8 cellular contexts compared by ENCODE assay signal in the genomic region with DNA sequence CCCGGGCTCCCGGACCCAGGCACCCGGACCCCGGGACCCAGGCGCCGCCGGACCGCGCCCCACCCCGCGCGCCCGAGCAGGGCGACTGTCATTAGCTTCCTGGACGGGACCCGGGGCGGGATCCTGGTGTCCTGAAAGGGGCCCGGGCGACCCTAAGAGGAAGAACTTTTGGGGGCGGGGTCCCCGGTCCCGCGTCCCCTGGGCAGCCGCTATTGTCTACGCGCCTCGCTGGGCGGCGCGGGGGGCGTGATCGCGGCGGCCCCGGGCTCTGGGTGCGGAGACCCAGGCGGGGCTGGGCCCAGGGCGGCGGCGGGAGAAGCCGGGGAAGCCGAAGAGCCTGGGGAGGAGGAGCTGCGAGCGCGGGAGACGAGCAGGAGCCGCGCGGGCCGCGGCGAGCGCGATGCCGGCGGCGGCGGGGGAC. TPM values are rescaled to one million over a fixed set of nuclear protein-coding genes. Genes with fewer than 3 reads are reported as not detected.
DNase-seq lines count a peak whose midpoint lies in the region; FAIRE-seq and TF ChIP-seq lines count a peak whose summit lies in the region.

No MANE protein-coding gene starts in this region.

- peaks cover 36% of the 10 kb centered on the region for H3K27me3 ChIP-seq in AG04450 (ENCODE audit: control insufficient read depth, insufficient read depth, low read length)
- H3K27me3 ChIP-seq in HL-60 (ENCODE audit: insufficient read depth, poor library complexity, severe bottlenecking) = peaks cover 35% of the 10 kb centered on the region
- H3K27me3 ChIP-seq in bronchial epithelial cell (ENCODE audit: control insufficient read depth, insufficient read depth, low read length) = peaks cover 12% of the 10 kb centered on the region

- H3K9me3 ChIP-seq in AG04450 (ENCODE audit: control insufficient read depth, insufficient read depth, low read length) (no peaks in the 10 kb centered on the region; the same call in 1 of the 2 replicates), mesodermal cell (ENCODE audit: control insufficient read depth, low read length) (no peaks in the 10 kb centered on the region)

- peak overlapping the region; percentile 49 for H3K4me3 ChIP-seq in AG04450 (ENCODE audit: low read depth, low read length)
- peak overlapping the region; percentile 37 for H3K4me3 ChIP-seq in HL-60 (replicated peaks; ENCODE audit: insufficient read depth, low read length)
- H3K4me3 ChIP-seq in bronchial epithelial cell (ENCODE audit: low read depth, low read length) = peak overlapping the region; percentile 36
- H3K4me3 ChIP-seq in mesodermal cell (ENCODE audit: extremely low read depth, insufficient read depth, low read length, poor library complexity, severe bottlenecking) = peak overlapping the region; percentile 68

- CTCF ChIA-PET in AG04450 (lab: Charles Lee) = interaction anchor here (0.6 to 6.4 kb wide), 6 partner anchors 17 to 389 kb away, joined by 3 to 55 read pairs (median 4); no protein-coding TSS in a partner anchor

- TF ChIP-seq CTCF in AG04450 (IDR thresholded peaks at IDR 0.05; ENCODE audit: low read depth, low read length) (no peak), HL-60 (IDR thresholded peaks at IDR 0.05; ENCODE audit: insufficient read depth, low read length) (no peak), bronchial epithelial cell (IDR thresholded peaks at IDR 0.05; ENCODE audit: insufficient read depth, low read length, severe bottlenecking) (no peak)

- POLR2A ChIA-PET in AG04450 (lab: Yijun Ruan, JAX) = no interaction called here

- H3K27ac ChIP-seq in AG04450 (ENCODE audit: low read depth, low read length) (no peak overlapping the region), HL-60 (replicated peaks) (no peak overlapping the region), mesodermal cell (ENCODE audit: low read depth, low read length, severe bottlenecking) (no peak overlapping the region)

- no peak for DNase-seq in AG04450 (ENCODE audit: low read depth, low spot score)
- DNase-seq in HL-60 (ENCODE audit: low read depth in 1 of 2, low spot score in 1 of 2) = no peak
- no peak for DNase-seq in bronchial epithelial cell (ENCODE audit: low read depth)
- no peak for DNase-seq in KG1 (lab: John Stamatoyannopoulos, UW)
- DNase-seq in middle frontal gyrus (ENCODE audit: extremely low spot score, low spot score) = no peak
- DNase-seq in DMS153 treated with DMSO at 0.1 percent for 48 hours (lab: John Stamatoyannopoulos, UW; ENCODE audit: unreplicated experiment) = no peak
- no peak for DNase-seq in T-helper 2 cell

- WGBS in mesodermal cell (ENCODE audit: insufficient coverage in 2 of 2), 2 experiments = 0 to 1% methylated on average over 34 to 54 of the region's 58 CpGs

- H3K36me3 ChIP-seq in bronchial epithelial cell (ENCODE audit: control insufficient read depth, insufficient read depth, low read length) = no peaks in the 10 kb centered on the region
- H3K36me3 ChIP-seq in mesodermal cell (ENCODE audit: control insufficient read depth, insufficient read depth, low read length) = peaks cover 9% of the 10 kb centered on the region

- H3K4me1 ChIP-seq in mesodermal cell (ENCODE audit: control insufficient read depth, insufficient read depth, low read length, poor library complexity, severe bottlenecking) = peaks cover 9% of the 10 kb centered on the region

- no peak for FAIRE-seq in bronchial epithelial cell (lab: Jason Lieb, UNC)

RNA-seq across cellular contexts. Expression of gene HUNK, which starts 0.5 kb away (rescaled TPM):
- 0.45 and 0.48 TPM in 2 replicates for polyA plus RNA-seq in AG04450 (2011; rRNA removed)
- 0.56 and 0.69 TPM in 2 replicates for polyA minus RNA-seq in AG04450 (2011; rRNA and poly(A)+ RNA removed)
- under 0.01 TPM in 2 replicates for total RNA-seq in bronchial epithelial cell
- polyA plus RNA-seq in mesodermal cell (2013, experiment 1 of 2) = 9.0 TPM
- 8.2 TPM for polyA plus RNA-seq in mesodermal cell (2013, experiment 2 of 2)
